In the genomic region with DNA sequence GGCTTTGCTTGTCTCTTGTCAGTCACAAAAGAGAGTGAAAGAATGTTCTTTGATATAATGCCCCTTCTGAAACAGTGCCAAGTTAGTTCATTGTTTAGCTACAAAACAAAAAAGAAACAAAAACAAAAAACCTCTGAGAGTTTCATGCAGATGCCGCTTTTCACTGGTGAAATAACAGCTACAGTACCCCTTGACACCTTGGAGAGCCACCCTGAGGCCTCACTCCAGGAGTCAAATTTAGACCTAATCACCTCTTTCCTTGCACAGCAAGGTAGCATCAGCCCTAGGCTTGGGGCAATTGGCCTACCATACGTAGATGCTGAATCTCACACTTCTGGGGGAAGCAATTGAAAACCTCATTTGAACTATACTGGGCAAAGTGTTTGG, we compare ENCODE assay signal across 1 cellular context.
TF ChIP-seq lines count a peak whose summit lies in the region.

No MANE protein-coding gene starts in this region.

TF ChIP-seq in SK-N-SH treated with all-trans-retinoic acid at 6 μM for 48 hours, 23 proteins besides CTCF, POLR2A, EP300 and RAD21 (continued from another document):
- no peak for TF ChIP-seq POU6F1 (CRISPR knock-in tag; IDR thresholded peaks at IDR 0.05; ENCODE audit: borderline replicate concordance, low read depth)
